In genomic region chr2:45162711-45163110, GRCh38 we compare ENCODE assay signal across 24 cellular contexts.
DNase-seq lines count a peak whose midpoint lies in the region; FAIRE-seq and TF ChIP-seq lines count a peak whose summit lies in the region.
"Had no signal": no experiment of that assay in that cellular context is flagged by ENCODE, and none has a peak within 500 bp of the region (broad histone marks: within the 10 kb centered on the region; RNA-seq: fewer than 3 reads in every experiment).

No MANE protein-coding gene starts in this region.

- intact Hi-C loops in OCI-LY7 (cut with micrococcal nuclease; ENCODE audit: unreplicated experiment): no loop called here
- intact Hi-C loops in testis (cut with DNase I; ENCODE audit: low total_unique reads): no loop called here

- H3K4me1 ChIP-seq in OCI-LY7 (ENCODE audit: insufficient read depth, low read length, poor library complexity, severe bottlenecking) (peaks cover 14% of the 10 kb centered on the region), stomach smooth muscle (ENCODE audit: control insufficient read depth, insufficient read depth, low read length) (peaks cover 6% of the 10 kb centered on the region), testis (no peaks in the 10 kb centered on the region)
- H3K4me1 ChIP-seq: Caco-2 had no signal

- BruUV-seq in OCI-LY7 (replicated peaks; lab: Mats Ljungman, UMichigan): no TSS peak

- H2AFZ ChIP-seq in OCI-LY7 (ENCODE audit: low read length): peak overlapping the region; percentile 5; the same call in 1 of the 2 replicates

- H3K4me2 ChIP-seq in OCI-LY7 (ENCODE audit: low read length): no peak overlapping the region
- H3K4me2 ChIP-seq: A549; BLaER1 treated with 17β-estradiol and CSF1 and Interleukin-3, amounts not matched to agents 10 nM and 100 nM had no signal

- no peak overlapping the region for H3K4me3 ChIP-seq in OCI-LY7 (ENCODE audit: low read depth, low read length, poor library complexity, severe bottlenecking)
- H3K4me3 ChIP-seq in stomach smooth muscle (ENCODE audit: low read length in 2 of 2): peak overlapping the region; percentile 67 to 74
- H3K4me3 ChIP-seq in testis: no peak overlapping the region
- H3K4me3 ChIP-seq: A549; BLaER1 treated with 17β-estradiol and CSF1 and Interleukin-3, amounts not matched to agents 10 nM and 100 nM; GM12878 had no signal

- H3K9me3 ChIP-seq in OCI-LY7 (ENCODE audit: low read length): no peaks in the 10 kb centered on the region
- no peaks in the 10 kb centered on the region for H3K9me3 ChIP-seq in stomach smooth muscle (ENCODE audit: control insufficient read depth in 2 of 2, low read length in 2 of 2)
- no peaks in the 10 kb centered on the region for H3K9me3 ChIP-seq in testis
- H3K9me3 ChIP-seq: A549, Caco-2 had no signal

- peak overlapping the region in 1 of 2 donors; percentile 62 for H3K9ac ChIP-seq in stomach smooth muscle (ENCODE audit: low read length in 2 of 2)
- H3K9ac ChIP-seq: BLaER1 treated with 17β-estradiol and CSF1 and Interleukin-3, amounts not matched to agents 10 nM and 100 nM had no signal

- H3K27ac ChIP-seq in OCI-LY7 (ENCODE audit: low read depth, low read length, poor library complexity, severe bottlenecking) (no peak overlapping the region), stomach smooth muscle (ENCODE audit: low read length) (peak overlapping the region; percentile 97), testis (no peak overlapping the region)
- H3K27ac ChIP-seq: 22Rv1; A549; BLaER1 treated with 17β-estradiol and CSF1 and Interleukin-3, amounts not matched to agents 10 nM and 100 nM; C4-2B had no signal

- WGBS in testis, 2 donors: 87 to 89% methylated on average over 1 of the region's 1 CpG

- no peaks in the 10 kb centered on the region for H3K36me3 ChIP-seq in OCI-LY7 (ENCODE audit: insufficient read depth, low read length)
- H3K36me3 ChIP-seq in stomach smooth muscle (ENCODE audit: control insufficient read depth in 2 of 2, insufficient read depth in 2 of 2, low read length in 2 of 2): no peaks in the 10 kb centered on the region
- no peaks in the 10 kb centered on the region for H3K36me3 ChIP-seq in testis (ENCODE audit: low read depth, missing control alignments)
- H3K36me3 ChIP-seq: BLaER1 treated with 17β-estradiol and CSF1 and Interleukin-3, amounts not matched to agents 10 nM and 100 nM had no signal

- POLR2A ChIA-PET in OCI-LY7 (lab: Charles Lee): interaction anchor here (1.4 kb wide), 1 partner anchor 11 kb away, joined by 3 read pairs; no protein-coding TSS in a partner anchor

- no peaks in the 10 kb centered on the region for H3K79me2 ChIP-seq in OCI-LY7 (ENCODE audit: insufficient read depth, low read depth, low read length)

- no peaks in the 10 kb centered on the region for H3K9me2 ChIP-seq in OCI-LY7 (ENCODE audit: insufficient read depth, low read length)

- H3K27me3 ChIP-seq in stomach smooth muscle (ENCODE audit: control insufficient read depth in 1 of 2, insufficient read depth in 2 of 2, low read length in 2 of 2): peaks cover 0 to 2% of the 10 kb centered on the region in 2 donors
- H3K27me3 ChIP-seq in testis: no peaks in the 10 kb centered on the region

- TF ChIP-seq CTCF in OCI-LY7 (conservative IDR thresholded peaks at IDR 0.05; ENCODE audit: low read length) (no peak), D721Med (IDR thresholded peaks at IDR 0.05; ENCODE audit: insufficient read depth, missing control alignments) (no peak), testis (IDR thresholded peaks at IDR 0.05) (no peak)

- TF ChIP-seq POLR2A in testis (IDR thresholded peaks at IDR 0.05): no peak

- CTCF ChIA-PET in OCI-LY7 (lab: Charles Lee; ENCODE audit: unreplicated experiment): no interaction called here

- FAIRE-seq in frontal cortex (lab: Jason Lieb, UNC) (no peak), D721Med (lab: Jason Lieb, UNC) (no peak)
- FAIRE-seq: A549, GM12878, GM12892, GM18507 had no signal

- no peaks in the 10 kb centered on the region for H4K20me1 ChIP-seq in OCI-LY7 (ENCODE audit: insufficient read depth, low read length)
- H4K20me1 ChIP-seq: BLaER1 treated with 17β-estradiol and CSF1 and Interleukin-3, amounts not matched to agents 10 nM and 100 nM had no signal

- DNase-seq in OCI-LY7 (ENCODE audit: low spot score) (no peak), fibroblast of gingiva (ENCODE audit: low read depth) (peak; percentile 77), frontal cortex (ENCODE audit: low spot score in 2 of 2) (no peak), D721Med (ENCODE audit: insufficient read length, low spot score) (no peak), testis (no peak)
- DNase-seq: AML-193; Caco-2; Calu3; CD4-positive, alpha-beta T cell; DMS 273 treated with DMSO at 0.1 percent for 48 hours; DMS153; DMS53; DMS79; DND-41; EL; GDM1 had no signal

Comparison
In these comparisons a context has a peak if more than half of its experiments do, and no peak if none do; other contexts are left out.
1. H3K4me3 ChIP-seq: peak in stomach smooth muscle (2 of 2); none in OCI-LY7 (single experiment) and testis (0 of 2).